In genomic region chr4:26601204-26601603, GRCh38 we compare ENCODE assay signal across 1 cellular context.
TF ChIP-seq lines count a peak whose summit lies in the region.

No MANE protein-coding gene starts in this region.

TF ChIP-seq in K562, 482 proteins besides CTCF, POLR2A, EP300 and RAD21 (continued from another document):
- TF ChIP-seq ZBTB7A (IDR thresholded peaks at IDR 0.05; ENCODE audit: borderline replicate concordance, control insufficient read depth, low read depth, low read length) (no peak), GATA2 (CRISPR knock-in tag; IDR thresholded peaks at IDR 0.05) (no peak), POLR3G (IDR thresholded peaks at IDR 0.05; ENCODE audit: extremely low read depth, insufficient read length, insufficient replicate concordance) (no peak), ZC3H11A (IDR thresholded peaks at IDR 0.05; ENCODE audit: low read depth, low read length) (no peak), ZNF224 (CRISPR knock-in tag; IDR thresholded peaks at IDR 0.05) (no peak)
